In genomic region chr5:149205625-149206523, GRCh38 we compare ENCODE assay signal across 15 cellular contexts.
DNase-seq lines count a peak whose midpoint lies in the region; ATAC-seq and TF ChIP-seq lines count a peak whose summit lies in the region.
"Had no signal": no experiment of that assay in that cellular context is flagged by ENCODE, and none has a peak within 500 bp of the region (broad histone marks: within the 10 kb centered on the region; RNA-seq: fewer than 3 reads in every experiment).

No MANE protein-coding gene starts in this region.

- H3K9ac ChIP-seq in rectal smooth muscle tissue (ENCODE audit: low read length) (peak overlapping the region; percentile 34), trophoblast cell (ENCODE audit: low read length) (no peak overlapping the region)

- no peak overlapping the region for H4K8ac ChIP-seq in trophoblast cell (ENCODE audit: low read depth, low read length)

- no peak overlapping the region for H3K18ac ChIP-seq in trophoblast cell (ENCODE audit: low read length)

- no peak overlapping the region for H3K27ac Mint-ChIP-seq in activated CD4-positive, alpha-beta memory T cell treated with anti-CD3 and anti-CD28 coated beads, Interleukin-2, amount 10 ng/mL, durations not matched to agents 7 days and 5 days
- H3K27ac Mint-ChIP-seq in glutamatergic neuron (ENCODE audit: unreplicated experiment), result no peak overlapping the region
- H3K27ac Mint-ChIP-seq: CD14-positive monocyte; stimulated activated naive CD8-positive, alpha-beta T cell treated with anti-CD3 and anti-CD28 coated beads, Interleukin-15, Interleukin-2, amounts not matched to agents 100 ng/mL and 50 ng/mL, for 24 hours had no signal

- no peaks in the 10 kb centered on the region for H3K79me2 ChIP-seq in trophoblast cell (ENCODE audit: control insufficient read depth, insufficient read depth, low read length, poor library complexity)

- POLR2A ChIA-PET in activated CD4-positive, alpha-beta memory T cell treated with anti-CD3 and anti-CD28 coated beads, Interleukin-2, amount 10 ng/mL, durations not matched to agents 7 days and 5 days (lab: Charles Lee), result no interaction called here

- H3K14ac ChIP-seq in trophoblast cell (ENCODE audit: low read length), result no peak overlapping the region

- ATAC-seq in left cardiac atrium (peak; percentile 66 to 76), HG03432 (IDR thresholded peaks at IDR 0.05; ENCODE audit: unreplicated experiment) (no peak)
- ATAC-seq: activated T-cell treated with anti-CD3 and anti-CD28 coated beads, Interleukin-2, amount 50 U/mL, for 4 hours had no signal

- H4K12ac ChIP-seq in trophoblast cell (ENCODE audit: low read depth, low read length), result no peak overlapping the region

- H2BK120ac ChIP-seq in trophoblast cell (ENCODE audit: insufficient read depth, low read length, poor library complexity), result no peak overlapping the region

- H3K4me1 Mint-ChIP-seq in activated CD4-positive, alpha-beta memory T cell treated with anti-CD3 and anti-CD28 coated beads, Interleukin-2, amount 10 ng/mL, durations not matched to agents 7 days and 5 days, result no peaks in the 10 kb centered on the region
- H3K4me1 Mint-ChIP-seq in glutamatergic neuron (ENCODE audit: low read depth, unreplicated experiment), result peaks cover 11% of the 10 kb centered on the region
- H3K4me1 Mint-ChIP-seq: CD14-positive monocyte had no signal

- H3K36me3 Mint-ChIP-seq in activated CD4-positive, alpha-beta memory T cell treated with anti-CD3 and anti-CD28 coated beads, Interleukin-2, amount 10 ng/mL, durations not matched to agents 7 days and 5 days (ENCODE audit: low read depth), result no peaks in the 10 kb centered on the region
- no peaks in the 10 kb centered on the region for H3K36me3 Mint-ChIP-seq in glutamatergic neuron (ENCODE audit: unreplicated experiment)
- H3K36me3 Mint-ChIP-seq: CD14-positive monocyte had no signal

- DNase-seq in Daoy (ENCODE audit: low read depth) (peak; percentile 76), astrocyte of the cerebellum (ENCODE audit: low read depth) (peak; percentile 58), left cardiac atrium (peak; percentile 77), trophoblast cell (no peak), glutamatergic neuron (no peak)
- DNase-seq in activated CD4-positive, alpha-beta memory T cell treated with anti-CD3 and anti-CD28 coated beads, Interleukin-2, amount 10 ng/mL, durations not matched to agents 7 days and 5 days, result no peak
- DNase-seq: activated T-cell treated with anti-CD3 and anti-CD28 coated beads, Interleukin-2, amount 50 U/mL, for 4 hours; NCI-H345; SIG-M5; stimulated activated CD4-positive, alpha-beta T cell treated with anti-CD3 and anti-CD28 coated beads, Interleukin-1b, Interleukin-23, amount 100 ng/mL, for 48 hours had no signal

- TF ChIP-seq CTCF in astrocyte of the cerebellum (IDR thresholded peaks at IDR 0.05; ENCODE audit: low read depth, low read length, missing control alignments), result no peak
- no peak for TF ChIP-seq CTCF in glutamatergic neuron (IDR thresholded peaks at IDR 0.05; ENCODE audit: partially characterized antibody, unreplicated experiment)

- H2BK5ac ChIP-seq in trophoblast cell (ENCODE audit: low read depth, low read length, poor library complexity), result no peak overlapping the region

- no peak overlapping the region for H3K4ac ChIP-seq in trophoblast cell (ENCODE audit: low read depth, low read length)

- CTCF ChIA-PET in activated CD4-positive, alpha-beta memory T cell treated with anti-CD3 and anti-CD28 coated beads, Interleukin-2, amount 10 ng/mL, durations not matched to agents 7 days and 5 days (lab: Charles Lee), result no interaction called here

- H3K4me3 ChIP-seq in astrocyte of the cerebellum (ENCODE audit: low read depth, low read length), result no peak overlapping the region
- no peak overlapping the region for H3K4me3 ChIP-seq in rectal smooth muscle tissue (ENCODE audit: low read length)
- H3K4me3 ChIP-seq in trophoblast cell (ENCODE audit: low read depth, low read length), result no peak overlapping the region

- in situ Hi-C loops in astrocyte of the cerebellum (cut with HindIII; ENCODE audit: low sequenced_read_pairs), result no loop called here

- H3K4me2 ChIP-seq in trophoblast cell (ENCODE audit: low read length), result no peak overlapping the region

- H4K91ac ChIP-seq in trophoblast cell (ENCODE audit: low read depth, low read length), result no peak overlapping the region

- WGBS in trophoblast cell (ENCODE audit: extremely low coverage, insufficient coverage, insufficient read length), result no CpG with 5 or more reads among the region's 10 CpGs

- no peak overlapping the region for H3K4me3 Mint-ChIP-seq in activated CD4-positive, alpha-beta memory T cell treated with anti-CD3 and anti-CD28 coated beads, Interleukin-2, amount 10 ng/mL, durations not matched to agents 7 days and 5 days
- no peak overlapping the region for H3K4me3 Mint-ChIP-seq in glutamatergic neuron (ENCODE audit: unreplicated experiment)
- H3K4me3 Mint-ChIP-seq: activated T-cell treated with anti-CD3 and anti-CD28 coated beads, Interleukin-2, amount 50 U/mL, for 4 hours; CD14-positive monocyte; stimulated activated naive CD8-positive, alpha-beta T cell treated with anti-CD3 and anti-CD28 coated beads, Interleukin-15, Interleukin-2, amounts not matched to agents 100 ng/mL and 50 ng/mL, for 24 hours had no signal

- H3K9me3 Mint-ChIP-seq in activated CD4-positive, alpha-beta memory T cell treated with anti-CD3 and anti-CD28 coated beads, Interleukin-2, amount 10 ng/mL, durations not matched to agents 7 days and 5 days, result no peaks in the 10 kb centered on the region
- H3K9me3 Mint-ChIP-seq in glutamatergic neuron (ENCODE audit: unreplicated experiment), result no peaks in the 10 kb centered on the region
- H3K9me3 Mint-ChIP-seq: activated T-cell treated with anti-CD3 and anti-CD28 coated beads, Interleukin-2, amount 50 U/mL, for 4 hours; CD14-positive monocyte; stimulated activated naive CD8-positive, alpha-beta T cell treated with anti-CD3 and anti-CD28 coated beads, Interleukin-15, Interleukin-2, amounts not matched to agents 100 ng/mL and 50 ng/mL, for 24 hours had no signal

- no peak overlapping the region for H2AFZ ChIP-seq in trophoblast cell (ENCODE audit: insufficient read depth, low read length, poor library complexity)

- H3K9me3 ChIP-seq in trophoblast cell (ENCODE audit: insufficient read depth, low read depth, low read length), result peaks cover 3% of the 10 kb centered on the region

- H3K27ac ChIP-seq in rectal smooth muscle tissue (ENCODE audit: low read depth, low read length) (no peak overlapping the region), trophoblast cell (ENCODE audit: low read depth, low read length) (no peak overlapping the region)
- H3K27ac ChIP-seq: VCaP had no signal

- no peaks in the 10 kb centered on the region for H3K27me3 Mint-ChIP-seq in activated CD4-positive, alpha-beta memory T cell treated with anti-CD3 and anti-CD28 coated beads, Interleukin-2, amount 10 ng/mL, durations not matched to agents 7 days and 5 days
- H3K27me3 Mint-ChIP-seq in glutamatergic neuron (ENCODE audit: unreplicated experiment), result no peaks in the 10 kb centered on the region
- H3K27me3 Mint-ChIP-seq: stimulated activated naive CD8-positive, alpha-beta T cell treated with anti-CD3 and anti-CD28 coated beads, Interleukin-15, Interleukin-2, amounts not matched to agents 100 ng/mL and 50 ng/mL, for 24 hours had no signal

- no peak overlapping the region for H2BK12ac ChIP-seq in trophoblast cell (ENCODE audit: low read length)

- H3K27me3 ChIP-seq in rectal smooth muscle tissue (ENCODE audit: control insufficient read depth, insufficient read depth, low read length), result no peaks in the 10 kb centered on the region
- no peaks in the 10 kb centered on the region for H3K27me3 ChIP-seq in trophoblast cell (ENCODE audit: insufficient read depth, low read length)

- H3K23ac ChIP-seq in trophoblast cell (ENCODE audit: low read length), result no peak overlapping the region

- H3K4me1 ChIP-seq in rectal smooth muscle tissue (ENCODE audit: control insufficient read depth, insufficient read depth, low read length), result no peaks in the 10 kb centered on the region
- no peaks in the 10 kb centered on the region for H3K4me1 ChIP-seq in trophoblast cell (ENCODE audit: control insufficient read depth in 1 of 2, insufficient read depth in 2 of 2, low read length in 2 of 2)

- intact Hi-C loops in left cardiac atrium (cut with DNase I), result no loop called here

- H3K36me3 ChIP-seq in rectal smooth muscle tissue (ENCODE audit: control insufficient read depth, insufficient read depth, low read length), result peaks cover 6% of the 10 kb centered on the region
- H3K36me3 ChIP-seq in trophoblast cell (ENCODE audit: control insufficient read depth in 1 of 2, insufficient read depth in 2 of 2, low read length in 2 of 2), result no peaks in the 10 kb centered on the region

- H2AK5ac ChIP-seq in trophoblast cell (ENCODE audit: low read length), result no peak overlapping the region

- H3K79me1 ChIP-seq in trophoblast cell (ENCODE audit: low read length), result no peaks in the 10 kb centered on the region

Comparison
In these comparisons a context has a peak if more than half of its experiments do, and no peak if none do; other contexts are left out.
1. DNase-seq: peak in Daoy (single experiment), astrocyte of the cerebellum (single experiment) and left cardiac atrium (single experiment); none in trophoblast cell (0 of 2), activated CD4-positive, alpha-beta memory T cell treated with anti-CD3 and anti-CD28 coated beads, Interleukin-2, amount 10 ng/mL, durations not matched to agents 7 days and 5 days (single experiment) and glutamatergic neuron (single experiment).